In the genomic region with DNA sequence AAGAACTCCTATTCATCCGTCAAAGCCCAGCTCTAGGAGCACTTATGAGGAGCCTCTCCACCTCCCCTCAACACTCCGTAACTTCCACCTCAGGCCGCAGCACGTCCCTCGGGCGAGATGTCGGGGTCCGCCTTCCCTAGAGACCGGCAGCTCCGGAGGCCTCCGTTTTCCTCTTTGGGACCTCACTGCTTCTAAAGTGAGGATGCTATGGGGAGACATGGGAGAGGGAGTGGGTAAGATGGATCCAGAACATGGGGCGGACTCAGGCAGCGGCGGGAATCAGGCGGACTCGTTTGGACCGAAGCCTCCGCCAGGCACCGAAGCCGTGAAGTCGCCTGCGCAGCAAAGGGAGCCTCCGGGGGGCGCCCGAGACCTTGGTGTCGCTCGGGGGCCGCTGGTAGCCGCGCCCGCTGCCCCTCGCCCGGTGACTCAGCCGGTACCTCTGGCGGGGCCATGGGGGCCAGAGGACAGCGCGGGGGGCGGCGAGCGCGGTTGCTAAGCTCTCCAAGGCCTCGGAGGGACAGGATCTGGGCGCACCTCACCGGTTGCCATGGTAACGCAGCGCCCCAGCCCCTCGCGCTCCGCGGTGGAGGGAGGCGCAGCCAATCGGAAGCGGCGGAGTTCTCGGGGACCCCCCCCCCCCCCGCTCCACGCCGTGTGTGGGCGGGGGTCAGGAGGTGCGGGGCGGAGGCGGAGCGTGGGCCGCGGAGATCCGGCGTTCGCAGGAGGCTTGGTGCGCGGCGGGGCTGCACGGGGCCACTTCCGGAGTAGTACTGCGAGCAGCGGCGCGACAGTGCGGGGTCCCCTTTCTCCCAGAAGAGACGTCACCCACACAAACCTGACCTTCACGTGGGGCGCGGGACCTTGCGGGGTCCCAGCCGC, we compare ENCODE assay signal across 1 cellular context.
TF ChIP-seq lines count a peak whose summit lies in the region.

No MANE protein-coding gene starts in this region.

TF ChIP-seq in HepG2, 621 proteins besides CTCF, POLR2A, EP300 and RAD21 (continued from another document and continues in another):
- TF ChIP-seq, protein P1, sequence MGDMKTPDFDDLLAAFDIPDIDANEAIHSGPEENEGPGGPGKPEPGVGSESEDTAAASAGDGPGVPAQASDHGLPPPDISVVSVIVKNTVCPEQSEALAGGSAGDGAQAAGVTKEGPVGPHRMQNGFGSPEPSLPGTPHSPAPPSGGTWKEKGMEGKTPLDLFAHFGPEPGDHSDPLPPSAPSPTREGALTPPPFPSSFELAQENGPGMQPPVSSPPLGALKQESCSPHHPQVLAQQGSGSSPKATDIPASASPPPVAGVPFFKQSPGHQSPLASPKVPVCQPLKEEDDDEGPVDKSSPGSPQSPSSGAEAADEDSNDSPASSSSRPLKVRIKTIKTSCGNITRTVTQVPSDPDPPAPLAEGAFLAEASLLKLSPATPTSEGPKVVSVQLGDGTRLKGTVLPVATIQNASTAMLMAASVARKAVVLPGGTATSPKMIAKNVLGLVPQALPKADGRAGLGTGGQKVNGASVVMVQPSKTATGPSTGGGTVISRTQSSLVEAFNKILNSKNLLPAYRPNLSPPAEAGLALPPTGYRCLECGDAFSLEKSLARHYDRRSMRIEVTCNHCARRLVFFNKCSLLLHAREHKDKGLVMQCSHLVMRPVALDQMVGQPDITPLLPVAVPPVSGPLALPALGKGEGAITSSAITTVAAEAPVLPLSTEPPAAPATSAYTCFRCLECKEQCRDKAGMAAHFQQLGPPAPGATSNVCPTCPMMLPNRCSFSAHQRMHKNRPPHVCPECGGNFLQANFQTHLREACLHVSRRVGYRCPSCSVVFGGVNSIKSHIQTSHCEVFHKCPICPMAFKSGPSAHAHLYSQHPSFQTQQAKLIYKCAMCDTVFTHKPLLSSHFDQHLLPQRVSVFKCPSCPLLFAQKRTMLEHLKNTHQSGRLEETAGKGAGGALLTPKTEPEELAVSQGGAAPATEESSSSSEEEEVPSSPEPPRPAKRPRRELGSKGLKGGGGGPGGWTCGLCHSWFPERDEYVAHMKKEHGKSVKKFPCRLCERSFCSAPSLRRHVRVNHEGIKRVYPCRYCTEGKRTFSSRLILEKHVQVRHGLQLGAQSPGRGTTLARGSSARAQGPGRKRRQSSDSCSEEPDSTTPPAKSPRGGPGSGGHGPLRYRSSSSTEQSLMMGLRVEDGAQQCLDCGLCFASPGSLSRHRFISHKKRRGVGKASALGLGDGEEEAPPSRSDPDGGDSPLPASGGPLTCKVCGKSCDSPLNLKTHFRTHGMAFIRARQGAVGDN (CRISPR knock-in tag; IDR thresholded peaks at IDR 0.05) = peak; percentile 67
- TF ChIP-seq DR1 (CRISPR knock-in tag; IDR thresholded peaks at IDR 0.05) (no peak), RCOR2 (CRISPR knock-in tag; IDR thresholded peaks at IDR 0.05) (no peak), KDM5B (CRISPR knock-in tag; IDR thresholded peaks at IDR 0.05; ENCODE audit: borderline replicate concordance) (peak; percentile 57; the same call in 1 of the 2 replicates), ZBTB7B (CRISPR knock-in tag; IDR thresholded peaks at IDR 0.05) (peak; percentile 24; the same call in 1 of the 2 replicates), ZNF547 (CRISPR knock-in tag; IDR thresholded peaks at IDR 0.05) (peak; percentile 60; the same call in 1 of the 2 replicates), ZNF432 (CRISPR knock-in tag; IDR thresholded peaks at IDR 0.05; ENCODE audit: borderline replicate concordance) (no peak), CENPT (CRISPR knock-in tag; IDR thresholded peaks at IDR 0.05; ENCODE audit: low read depth) (no peak), ZNF382 (CRISPR knock-in tag; IDR thresholded peaks at IDR 0.05; ENCODE audit: borderline replicate concordance) (no peak), ZNF207 (IDR thresholded peaks at IDR 0.05; ENCODE audit: borderline replicate concordance) (no peak), HNRNPUL1 (IDR thresholded peaks at IDR 0.05; ENCODE audit: low read depth, low read length) (no peak), ZBTB42 (CRISPR knock-in tag; IDR thresholded peaks at IDR 0.05) (0 out of 2 replicates have a peak, but pooled peaks have one; percentile 55), RBAK (CRISPR knock-in tag; IDR thresholded peaks at IDR 0.05) (no peak), ZNF776 (CRISPR knock-in tag; IDR thresholded peaks at IDR 0.05) (peak; percentile 52; the same call in 1 of the 2 replicates), SAP130 (CRISPR knock-in tag; IDR thresholded peaks at IDR 0.05; ENCODE audit: low read depth) (0 out of 2 replicates have a peak, but pooled peaks have one; percentile 35), CREM (IDR thresholded peaks at IDR 0.05) (no peak), CREM (CRISPR knock-in tag; IDR thresholded peaks at IDR 0.05) (no peak), RARA (CRISPR knock-in tag; IDR thresholded peaks at IDR 0.05) (no peak), SNRNP70 (IDR thresholded peaks at IDR 0.05; ENCODE audit: low read depth, low read length) (no peak), ZNF460 (CRISPR knock-in tag; IDR thresholded peaks at IDR 0.05; ENCODE audit: borderline replicate concordance) (no peak), MAFK (conservative IDR thresholded peaks at IDR 0.05 in 1 of 2, IDR thresholded peaks at IDR 0.05 in 1 of 2; ENCODE audit: low read length in 2 of 2) (no peak), FIP1L1 (IDR thresholded peaks at IDR 0.05; ENCODE audit: borderline replicate concordance, insufficient read depth, low read depth, low read length) (no peak), EZH2 (conservative IDR thresholded peaks at IDR 0.05; ENCODE audit: low read depth, low read length) (0 out of 2 replicates have a peak, but pooled peaks have one; percentile 36), DMAP1 (CRISPR knock-in tag; IDR thresholded peaks at IDR 0.05) (0 out of 2 replicates have a peak, but pooled peaks have one; percentile 3), FOSL2 (CRISPR knock-in tag; IDR thresholded peaks at IDR 0.05) (peak; percentile 85), ZNF496 (CRISPR knock-in tag; IDR thresholded peaks at IDR 0.05; ENCODE audit: insufficient replicate concordance) (no peak), JUNB (CRISPR knock-in tag; IDR thresholded peaks at IDR 0.05; ENCODE audit: borderline replicate concordance) (0 out of 2 replicates have a peak, but pooled peaks have one; percentile 20), ZNF556 (CRISPR knock-in tag; IDR thresholded peaks at IDR 0.05; ENCODE audit: borderline replicate concordance) (0 out of 2 replicates have a peak, but pooled peaks have one; percentile 55), FOSL1 (CRISPR knock-in tag; IDR thresholded peaks at IDR 0.05; ENCODE audit: borderline replicate concordance) (no peak), ZNF552 (CRISPR knock-in tag; IDR thresholded peaks at IDR 0.05; ENCODE audit: borderline replicate concordance) (no peak)
- TF ChIP-seq, protein P2, sequence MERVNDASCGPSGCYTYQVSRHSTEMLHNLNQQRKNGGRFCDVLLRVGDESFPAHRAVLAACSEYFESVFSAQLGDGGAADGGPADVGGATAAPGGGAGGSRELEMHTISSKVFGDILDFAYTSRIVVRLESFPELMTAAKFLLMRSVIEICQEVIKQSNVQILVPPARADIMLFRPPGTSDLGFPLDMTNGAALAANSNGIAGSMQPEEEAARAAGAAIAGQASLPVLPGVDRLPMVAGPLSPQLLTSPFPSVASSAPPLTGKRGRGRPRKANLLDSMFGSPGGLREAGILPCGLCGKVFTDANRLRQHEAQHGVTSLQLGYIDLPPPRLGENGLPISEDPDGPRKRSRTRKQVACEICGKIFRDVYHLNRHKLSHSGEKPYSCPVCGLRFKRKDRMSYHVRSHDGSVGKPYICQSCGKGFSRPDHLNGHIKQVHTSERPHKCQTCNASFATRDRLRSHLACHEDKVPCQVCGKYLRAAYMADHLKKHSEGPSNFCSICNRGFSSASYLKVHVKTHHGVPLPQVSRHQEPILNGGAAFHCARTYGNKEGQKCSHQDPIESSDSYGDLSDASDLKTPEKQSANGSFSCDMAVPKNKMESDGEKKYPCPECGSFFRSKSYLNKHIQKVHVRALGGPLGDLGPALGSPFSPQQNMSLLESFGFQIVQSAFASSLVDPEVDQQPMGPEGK (CRISPR knock-in tag; IDR thresholded peaks at IDR 0.05) = peak; percentile 88
- TF ChIP-seq, protein P3, sequence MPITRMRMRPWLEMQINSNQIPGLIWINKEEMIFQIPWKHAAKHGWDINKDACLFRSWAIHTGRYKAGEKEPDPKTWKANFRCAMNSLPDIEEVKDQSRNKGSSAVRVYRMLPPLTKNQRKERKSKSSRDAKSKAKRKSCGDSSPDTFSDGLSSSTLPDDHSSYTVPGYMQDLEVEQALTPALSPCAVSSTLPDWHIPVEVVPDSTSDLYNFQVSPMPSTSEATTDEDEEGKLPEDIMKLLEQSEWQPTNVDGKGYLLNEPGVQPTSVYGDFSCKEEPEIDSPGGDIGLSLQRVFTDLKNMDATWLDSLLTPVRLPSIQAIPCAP (CRISPR knock-in tag; IDR thresholded peaks at IDR 0.05; ENCODE audit: low read depth) = no peak
- TF ChIP-seq, protein P4, sequence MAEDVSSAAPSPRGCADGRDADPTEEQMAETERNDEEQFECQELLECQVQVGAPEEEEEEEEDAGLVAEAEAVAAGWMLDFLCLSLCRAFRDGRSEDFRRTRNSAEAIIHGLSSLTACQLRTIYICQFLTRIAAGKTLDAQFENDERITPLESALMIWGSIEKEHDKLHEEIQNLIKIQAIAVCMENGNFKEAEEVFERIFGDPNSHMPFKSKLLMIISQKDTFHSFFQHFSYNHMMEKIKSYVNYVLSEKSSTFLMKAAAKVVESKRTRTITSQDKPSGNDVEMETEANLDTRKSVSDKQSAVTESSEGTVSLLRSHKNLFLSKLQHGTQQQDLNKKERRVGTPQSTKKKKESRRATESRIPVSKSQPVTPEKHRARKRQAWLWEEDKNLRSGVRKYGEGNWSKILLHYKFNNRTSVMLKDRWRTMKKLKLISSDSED (CRISPR knock-in tag; IDR thresholded peaks at IDR 0.05) = no peak
- TF ChIP-seq, protein P5, sequence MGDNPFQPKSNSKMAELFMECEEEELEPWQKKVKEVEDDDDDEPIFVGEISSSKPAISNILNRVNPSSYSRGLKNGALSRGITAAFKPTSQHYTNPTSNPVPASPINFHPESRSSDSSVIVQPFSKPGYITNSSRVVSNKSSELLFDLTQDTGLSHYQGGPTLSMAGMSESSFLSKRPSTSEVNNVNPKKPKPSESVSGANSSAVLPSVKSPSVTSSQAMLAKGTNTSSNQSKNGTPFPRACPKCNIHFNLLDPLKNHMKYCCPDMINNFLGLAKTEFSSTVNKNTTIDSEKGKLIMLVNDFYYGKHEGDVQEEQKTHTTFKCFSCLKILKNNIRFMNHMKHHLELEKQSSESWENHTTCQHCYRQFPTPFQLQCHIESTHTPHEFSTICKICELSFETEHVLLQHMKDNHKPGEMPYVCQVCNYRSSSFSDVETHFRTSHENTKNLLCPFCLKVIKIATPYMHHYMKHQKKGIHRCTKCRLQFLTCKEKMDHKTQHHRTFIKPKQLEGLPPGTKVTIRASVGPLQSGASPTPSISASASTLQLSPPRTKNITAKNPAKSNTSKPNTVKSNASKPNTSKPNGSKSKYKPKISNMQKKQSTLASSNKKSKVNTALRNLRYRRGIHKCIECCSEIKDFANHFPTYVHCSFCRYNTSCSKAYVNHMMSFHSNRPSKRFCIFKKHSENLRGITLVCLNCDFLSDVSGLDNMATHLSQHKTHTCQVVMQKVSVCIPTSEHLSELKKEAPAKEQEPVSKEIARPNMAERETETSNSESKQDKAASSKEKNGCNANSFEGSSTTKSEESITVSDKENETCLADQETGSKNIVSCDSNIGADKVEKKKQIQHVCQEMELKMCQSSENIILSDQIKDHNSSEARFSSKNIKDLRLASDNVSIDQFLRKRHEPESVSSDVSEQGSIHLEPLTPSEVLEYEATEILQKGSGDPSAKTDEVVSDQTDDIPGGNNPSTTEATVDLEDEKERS (CRISPR knock-in tag; IDR thresholded peaks at IDR 0.05) = no peak
- TF ChIP-seq, protein P6, sequence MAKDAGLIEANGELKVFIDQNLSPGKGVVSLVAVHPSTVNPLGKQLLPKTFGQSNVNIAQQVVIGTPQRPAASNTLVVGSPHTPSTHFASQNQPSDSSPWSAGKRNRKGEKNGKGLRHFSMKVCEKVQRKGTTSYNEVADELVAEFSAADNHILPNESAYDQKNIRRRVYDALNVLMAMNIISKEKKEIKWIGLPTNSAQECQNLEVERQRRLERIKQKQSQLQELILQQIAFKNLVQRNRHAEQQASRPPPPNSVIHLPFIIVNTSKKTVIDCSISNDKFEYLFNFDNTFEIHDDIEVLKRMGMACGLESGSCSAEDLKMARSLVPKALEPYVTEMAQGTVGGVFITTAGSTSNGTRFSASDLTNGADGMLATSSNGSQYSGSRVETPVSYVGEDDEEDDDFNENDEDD (CRISPR knock-in tag; IDR thresholded peaks at IDR 0.05; ENCODE audit: borderline replicate concordance) = no peak
- TF ChIP-seq, protein P7, sequence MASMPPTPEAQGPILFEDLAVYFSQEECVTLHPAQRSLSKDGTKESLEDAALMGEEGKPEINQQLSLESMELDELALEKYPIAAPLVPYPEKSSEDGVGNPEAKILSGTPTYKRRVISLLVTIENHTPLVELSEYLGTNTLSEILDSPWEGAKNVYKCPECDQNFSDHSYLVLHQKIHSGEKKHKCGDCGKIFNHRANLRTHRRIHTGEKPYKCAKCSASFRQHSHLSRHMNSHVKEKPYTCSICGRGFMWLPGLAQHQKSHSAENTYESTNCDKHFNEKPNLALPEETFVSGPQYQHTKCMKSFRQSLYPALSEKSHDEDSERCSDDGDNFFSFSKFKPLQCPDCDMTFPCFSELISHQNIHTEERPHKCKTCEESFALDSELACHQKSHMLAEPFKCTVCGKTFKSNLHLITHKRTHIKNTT (CRISPR knock-in tag; IDR thresholded peaks at IDR 0.05) = no peak
- TF ChIP-seq, protein P8, sequence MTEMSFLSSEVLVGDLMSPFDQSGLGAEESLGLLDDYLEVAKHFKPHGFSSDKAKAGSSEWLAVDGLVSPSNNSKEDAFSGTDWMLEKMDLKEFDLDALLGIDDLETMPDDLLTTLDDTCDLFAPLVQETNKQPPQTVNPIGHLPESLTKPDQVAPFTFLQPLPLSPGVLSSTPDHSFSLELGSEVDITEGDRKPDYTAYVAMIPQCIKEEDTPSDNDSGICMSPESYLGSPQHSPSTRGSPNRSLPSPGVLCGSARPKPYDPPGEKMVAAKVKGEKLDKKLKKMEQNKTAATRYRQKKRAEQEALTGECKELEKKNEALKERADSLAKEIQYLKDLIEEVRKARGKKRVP (CRISPR knock-in tag; IDR thresholded peaks at IDR 0.05) = no peak
- TF ChIP-seq, protein P9, sequence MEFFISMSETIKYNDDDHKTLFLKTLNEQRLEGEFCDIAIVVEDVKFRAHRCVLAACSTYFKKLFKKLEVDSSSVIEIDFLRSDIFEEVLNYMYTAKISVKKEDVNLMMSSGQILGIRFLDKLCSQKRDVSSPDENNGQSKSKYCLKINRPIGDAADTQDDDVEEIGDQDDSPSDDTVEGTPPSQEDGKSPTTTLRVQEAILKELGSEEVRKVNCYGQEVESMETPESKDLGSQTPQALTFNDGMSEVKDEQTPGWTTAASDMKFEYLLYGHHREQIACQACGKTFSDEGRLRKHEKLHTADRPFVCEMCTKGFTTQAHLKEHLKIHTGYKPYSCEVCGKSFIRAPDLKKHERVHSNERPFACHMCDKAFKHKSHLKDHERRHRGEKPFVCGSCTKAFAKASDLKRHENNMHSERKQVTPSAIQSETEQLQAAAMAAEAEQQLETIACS (CRISPR knock-in tag; IDR thresholded peaks at IDR 0.05) = no peak
- TF ChIP-seq, protein P10, sequence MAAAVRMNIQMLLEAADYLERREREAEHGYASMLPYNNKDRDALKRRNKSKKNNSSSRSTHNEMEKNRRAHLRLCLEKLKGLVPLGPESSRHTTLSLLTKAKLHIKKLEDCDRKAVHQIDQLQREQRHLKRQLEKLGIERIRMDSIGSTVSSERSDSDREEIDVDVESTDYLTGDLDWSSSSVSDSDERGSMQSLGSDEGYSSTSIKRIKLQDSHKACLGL (CRISPR knock-in tag; IDR thresholded peaks at IDR 0.05) = peak; percentile 44; the same call in 1 of the 2 replicates
